8 cellular contexts compared by ENCODE assay signal in genomic region chr4:105061136-105061696, GRCh38.
DNase-seq lines count a peak whose midpoint lies in the region; FAIRE-seq and TF ChIP-seq lines count a peak whose summit lies in the region.

No MANE protein-coding gene starts in this region.

- no peak for TF ChIP-seq CTCF in GM13977 (IDR thresholded peaks at IDR 0.05; ENCODE audit: extremely low read depth, insufficient read depth, missing control alignments)

- DNase-seq in GM13977 (ENCODE audit: low spot score) (peak; percentile 53), H54 (ENCODE audit: insufficient read length, low spot score) (no peak), M059J (ENCODE audit: low read depth) (peak; percentile 88), iPS DF 19.7 (ENCODE audit: low read depth, low spot score) (peak; percentile 33), DMS79 treated with DMSO at 0.1 percent for 48 hours (lab: John Stamatoyannopoulos, UW) (no peak), GM19240 (ENCODE audit: insufficient read length, low spot score) (no peak)
- peak; percentile 9 to 14 for DNase-seq in activated CD4-positive, alpha-beta T cell treated with anti-CD3 and anti-CD28 coated beads, Interleukin-2, amount 50 U/mL, for 4 hours
- peak; percentile 9 to 18 for DNase-seq in stimulated activated CD4-positive, alpha-beta T cell treated with anti-CD3 and anti-CD28 coated beads, Interleukin-2, amount 100 ng/mL, for 48 hours

- TF ChIP-seq POLR2A in H54 (IDR thresholded peaks at IDR 0.05; ENCODE audit: low read depth, low read length), result no peak

- peak; percentile 93 for FAIRE-seq in H54 (lab: Jason Lieb, UNC)

- in situ Hi-C loops in GM13977 (cut with MboI; ENCODE audit: low pct_unique_long_range_greater_than_20kb, low sequenced_read_pairs, unreplicated experiment), result no loop called here

Comparison
In these comparisons a context has a peak if more than half of its experiments do, and no peak if none do; other contexts are left out.
1. DNase-seq: peak in GM13977 (single experiment), M059J (single experiment), activated CD4-positive, alpha-beta T cell treated with anti-CD3 and anti-CD28 coated beads, Interleukin-2, amount 50 U/mL, for 4 hours (2 of 2), iPS DF 19.7 (single experiment) and stimulated activated CD4-positive, alpha-beta T cell treated with anti-CD3 and anti-CD28 coated beads, Interleukin-2, amount 100 ng/mL, for 48 hours (2 of 2); none in H54 (single experiment), DMS79 treated with DMSO at 0.1 percent for 48 hours (single experiment) and GM19240 (single experiment).